Comparison of ENCODE assay signal across 17 cellular contexts in genomic region chr12:94534761-94535613, GRCh38.
A peak's percentile ranks its signal among the peaks of the same experiment; 100 is the strongest.
DNase-seq lines count a peak whose midpoint lies in the region; ATAC-seq, FAIRE-seq and TF ChIP-seq lines count a peak whose summit lies in the region.
"Had no signal": no experiment of that assay in that cellular context is flagged by ENCODE, and none has a peak within 500 bp of the region (broad histone marks: within the 10 kb centered on the region; RNA-seq: fewer than 3 reads in every experiment).

No MANE protein-coding gene starts in this region.

- H2AFZ ChIP-seq in HepG2 (ENCODE audit: low read length): no peak overlapping the region

- CTCF ChIA-PET in HepG2 (lab: Yijun Ruan, JAX; ENCODE audit: low intra/inter-chr PET ratio, low total read pairs): no interaction called here

- peak overlapping the region; percentile 26; the same call in 1 of the 2 replicates for H3K4me3 ChIP-seq in BLaER1
- H3K4me3 ChIP-seq in HepG2 (replicated peaks in 1 of 3; ENCODE audit: insufficient read depth in 1 of 3, low read depth in 2 of 3, low read length in 3 of 3): peak overlapping the region in 1 of 3 experiments; percentile 44; a peak in 1 of 6 replicates
- H3K4me3 ChIP-seq in mucosa of descending colon: no peak overlapping the region
- no peak overlapping the region for H3K4me3 ChIP-seq in uterus
- no peak overlapping the region for H3K4me3 ChIP-seq in thyroid gland (replicated peaks in 1 of 3)
- H3K4me3 ChIP-seq: body of pancreas, tibial artery had no signal

- intact Hi-C loops in HepG2 (cut with micrococcal nuclease; ENCODE audit: unreplicated experiment) (loop anchor here (5.0 to 10.0 kb wide), 2 partner anchors 48 to 230 kb away; no protein-coding TSS in a partner anchor), mucosa of descending colon (cut with DNase I, micrococcal nuclease) (loop anchor here (5.0 kb wide), 2 partner anchors 393 to 398 kb away; no protein-coding TSS in a partner anchor), uterus (cut with DNase I; ENCODE audit: low total_unique reads) (loop anchor here (5.0 kb wide), 2 partner anchors 388 to 398 kb away; partner anchors contain the start of gene PLXNC1), thyroid gland (cut with DNase I) (loop anchor here (5.0 kb wide), 1 partner anchor 398 kb away; no protein-coding TSS in a partner anchor)

- DNase-seq in DMS53 (lab: John Stamatoyannopoulos, UW): peak; percentile 63
- DNase-seq in NCI-H345 treated with DMSO at 0.1 percent for 48 hours (lab: John Stamatoyannopoulos, UW; ENCODE audit: unreplicated experiment): peak; percentile 42
- no peak for DNase-seq in HepG2 (ENCODE audit: low spot score)
- DNase-seq in mucosa of descending colon: no peak
- DNase-seq in uterus: no peak
- DNase-seq in NAMALWA (ENCODE audit: low spot score): no peak
- no peak for DNase-seq in thyroid gland
- DNase-seq: activated naive CD4-positive, alpha-beta T cell treated with anti-CD3 and anti-CD28 coated beads for 36 hours; dermis blood vessel endothelial cell; immature natural killer cell; Right ventricle myocardium superior; T-helper 17 cell; tibial artery had no signal

- POLR2A ChIA-PET in HepG2 (lab: Yijun Ruan, JAX): interaction anchor here (0.6 kb wide), 1 partner anchor 1068 kb away, joined by 3 read pairs; no protein-coding TSS in a partner anchor

- H3K79me2 ChIP-seq in HepG2 (ENCODE audit: insufficient read depth, low read length): no peaks in the 10 kb centered on the region

- H3K27me3 ChIP-seq in BLaER1 (no peaks in the 10 kb centered on the region), HepG2 (ENCODE audit: control insufficient read depth in 1 of 2, insufficient read depth in 2 of 2, low read length in 2 of 2) (no peaks in the 10 kb centered on the region; a peak in 1 of 5 replicates), uterus (no peaks in the 10 kb centered on the region), thyroid gland (no peaks in the 10 kb centered on the region)
- H3K27me3 ChIP-seq: body of pancreas, tibial artery had no signal

- H4K20me1 ChIP-seq in BLaER1: no peaks in the 10 kb centered on the region
- H4K20me1 ChIP-seq in HepG2 (ENCODE audit: insufficient read depth, low read length): no peaks in the 10 kb centered on the region

- ATAC-seq in HepG2: peak; percentile 9; the same call in 2 of the 3 replicates
- ATAC-seq in mucosa of descending colon: no peak
- ATAC-seq: body of pancreas, esophagus mucosa, HCT116, T-helper 17 cell had no signal

- TF ChIP-seq CTCF in HepG2 (CRISPR knock-in tag; IDR thresholded peaks at IDR 0.05) (no peak), mucosa of descending colon (IDR thresholded peaks at IDR 0.05) (no peak), uterus (IDR thresholded peaks at IDR 0.05) (no peak), thyroid gland (IDR thresholded peaks at IDR 0.05) (no peak)

- no peak for FAIRE-seq in HepG2 (lab: Jason Lieb, UNC)

- H3K27ac ChIP-seq in BLaER1: peak overlapping the region; percentile 55; the same call in 1 of the 2 replicates
- H3K27ac ChIP-seq in HepG2 (ENCODE audit: extremely low read length, insufficient read depth, low read length): no peak overlapping the region
- no peak overlapping the region for H3K27ac ChIP-seq in uterus
- no peak overlapping the region for H3K27ac ChIP-seq in thyroid gland
- H3K27ac ChIP-seq: body of pancreas, tibial artery had no signal

- H3K9me3 ChIP-seq in BLaER1 (no peaks in the 10 kb centered on the region), HepG2 (ENCODE audit: low read length) (no peaks in the 10 kb centered on the region), mucosa of descending colon (no peaks in the 10 kb centered on the region), uterus (no peaks in the 10 kb centered on the region), thyroid gland (no peaks in the 10 kb centered on the region)
- H3K9me3 ChIP-seq: body of pancreas, tibial artery had no signal

- 50% methylated on average over 9 of the region's 14 CpGs for WGBS in HepG2 (ENCODE audit: low lambda C conversion rate)
- 68 to 73% methylated on average over 14 of the region's 14 CpGs for WGBS in thyroid gland, 2 donors

- no peak for TF ChIP-seq POLR2A in HepG2 (IDR thresholded peaks at IDR 0.05; ENCODE audit: insufficient read depth in 1 of 2, low read depth in 2 of 2, low read length in 2 of 2)
- no peak for TF ChIP-seq POLR2A in uterus (IDR thresholded peaks at IDR 0.05)
- TF ChIP-seq POLR2A in thyroid gland (IDR thresholded peaks at IDR 0.05): no peak

- no peak for TF ChIP-seq RAD21 in HepG2 (CRISPR knock-in tag; IDR thresholded peaks at IDR 0.05)

- H3K9ac ChIP-seq in BLaER1 (peak overlapping the region; percentile 41; the same call in 1 of the 2 replicates), HepG2 (ENCODE audit: insufficient read depth, low read depth, low read length) (no peak overlapping the region)

- H3K36me3 ChIP-seq in BLaER1 (no peaks in the 10 kb centered on the region), HepG2 (replicated peaks in 1 of 2; ENCODE audit: control insufficient read depth in 1 of 2, insufficient read depth in 2 of 2, low read length in 2 of 2) (no peaks in the 10 kb centered on the region), mucosa of descending colon (ENCODE audit: low read depth) (no peaks in the 10 kb centered on the region), uterus (no peaks in the 10 kb centered on the region), thyroid gland (no peaks in the 10 kb centered on the region)
- H3K36me3 ChIP-seq: tibial artery had no signal

- H3K4me2 ChIP-seq in BLaER1 (peak overlapping the region; percentile 84), HepG2 (ENCODE audit: low read depth, low read length) (peak overlapping the region; percentile 71)

- no TSS peak for BruUV-seq in HepG2 (replicated peaks; lab: Mats Ljungman, UMichigan)

- H3K4me1 ChIP-seq in BLaER1: peaks cover 31% of the 10 kb centered on the region
- H3K4me1 ChIP-seq in HepG2 (ENCODE audit: insufficient read depth, low read length): peaks cover 40% of the 10 kb centered on the region
- no peaks in the 10 kb centered on the region for H3K4me1 ChIP-seq in mucosa of descending colon (ENCODE audit: low read depth)
- no peaks in the 10 kb centered on the region for H3K4me1 ChIP-seq in uterus
- H3K4me1 ChIP-seq in thyroid gland: peaks cover 0 to 12% of the 10 kb centered on the region in 2 donors
- H3K4me1 ChIP-seq: body of pancreas had no signal

- in situ Hi-C loops in HepG2 (cut with HindIII; ENCODE audit: extremely low pct_ligation_motif_present, low pct_unique_long_range_greater_than_20kb): loop anchor here (5.0 kb wide), 2 partner anchors 268 to 388 kb away; partner anchors contain the start of gene PLXNC1

- TF ChIP-seq EP300 in HepG2 (IDR thresholded peaks at IDR 0.05; ENCODE audit: low read depth in 2 of 2, low read length in 2 of 2): no peak
- no peak for TF ChIP-seq EP300 in HepG2 (CRISPR knock-in tag; IDR thresholded peaks at IDR 0.05; ENCODE audit: borderline replicate concordance)

TF ChIP-seq in HepG2, 621 proteins besides CTCF, POLR2A, EP300 and RAD21 (continues in another document):
- no peak for TF ChIP-seq MTA3 (CRISPR knock-in tag; IDR thresholded peaks at IDR 0.05)
- no peak for TF ChIP-seq ZHX2 (IDR thresholded peaks at IDR 0.05; ENCODE audit: low read depth)
- no peak for TF ChIP-seq ZHX2 (CRISPR knock-in tag; IDR thresholded peaks at IDR 0.05; ENCODE audit: borderline replicate concordance)
- TF ChIP-seq GFI1 (CRISPR knock-in tag; IDR thresholded peaks at IDR 0.05; ENCODE audit: borderline replicate concordance): peak; percentile 78; the same call in 1 of the 2 replicates
- TF ChIP-seq SNRNP70 (IDR thresholded peaks at IDR 0.05; ENCODE audit: low read depth, low read length): no peak
- TF ChIP-seq HDAC6 (IDR thresholded peaks at IDR 0.05; ENCODE audit: low read depth, low read length): no peak
- no peak for TF ChIP-seq ZNF180 (CRISPR knock-in tag; IDR thresholded peaks at IDR 0.05; ENCODE audit: borderline replicate concordance, low read depth)
- 0 out of 2 replicates have a peak, but pooled peaks have one; percentile 19 for TF ChIP-seq ELF3 (CRISPR knock-in tag; IDR thresholded peaks at IDR 0.05)
- peak; percentile 89 for TF ChIP-seq BCL6 (CRISPR knock-in tag; IDR thresholded peaks at IDR 0.05)
- TF ChIP-seq ZNF619 (CRISPR knock-in tag; IDR thresholded peaks at IDR 0.05): no peak
- TF ChIP-seq FOXC1 (CRISPR knock-in tag; IDR thresholded peaks at IDR 0.05; ENCODE audit: borderline replicate concordance): no peak

Comparison
In these comparisons a context has a peak if more than half of its experiments do, and no peak if none do; other contexts are left out.
1. DNase-seq: peak in DMS53 (single experiment) and NCI-H345 treated with DMSO at 0.1 percent for 48 hours (single experiment); none in HepG2 (single experiment), mucosa of descending colon (0 of 3), uterus (0 of 2), NAMALWA (single experiment) and thyroid gland (0 of 2).